15 cellular contexts compared by ENCODE assay signal in the genomic region with DNA sequence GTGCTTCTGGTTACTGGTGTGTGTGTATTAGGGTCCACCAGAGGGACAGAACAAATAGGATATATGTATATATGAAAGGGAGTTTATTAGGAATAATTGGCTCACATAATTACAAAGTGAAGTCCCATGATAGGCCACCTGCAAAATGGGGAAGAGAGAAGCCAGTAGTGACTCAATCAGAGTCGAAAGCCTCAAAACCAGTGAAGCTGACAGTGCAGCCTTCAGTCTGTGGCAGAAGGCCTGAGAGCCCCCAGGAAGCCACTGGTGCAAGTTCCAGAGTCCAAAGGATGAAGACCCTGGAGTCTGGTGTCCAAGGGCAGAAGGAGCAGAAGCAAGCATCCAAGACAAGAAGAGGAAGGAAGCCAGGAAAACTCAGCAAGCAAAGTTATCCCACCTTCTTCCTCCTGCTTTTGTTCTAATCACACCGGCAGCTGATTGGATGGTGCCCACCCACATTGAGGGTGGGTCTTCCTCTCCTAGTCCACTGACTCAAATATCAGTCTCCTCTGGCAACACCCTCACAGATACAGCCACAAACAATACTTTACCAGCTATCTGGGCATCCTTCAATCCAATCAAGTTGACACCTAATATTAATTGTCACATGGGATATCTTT. TPM values are rescaled to one million over a fixed set of nuclear protein-coding genes. Genes with fewer than 3 reads are reported as not detected.
DNase-seq lines count a peak whose midpoint lies in the region; ATAC-seq, FAIRE-seq and TF ChIP-seq lines count a peak whose summit lies in the region.
"Had no signal": no experiment of that assay in that cellular context is flagged by ENCODE, and none has a peak within 500 bp of the region (broad histone marks: within the 10 kb centered on the region; RNA-seq: fewer than 3 reads in every experiment).

No MANE protein-coding gene starts in this region.

- intact Hi-C loops in HepG2 (cut with micrococcal nuclease; ENCODE audit: unreplicated experiment) (no loop called here), CD14-positive monocyte (cut with micrococcal nuclease) (no loop called here), transverse colon (cut with DNase I; ENCODE audit: low total_unique reads) (no loop called here)

- no peaks in the 10 kb centered on the region for H3K36me3 Mint-ChIP-seq in CD14-positive monocyte
- H3K36me3 Mint-ChIP-seq: activated naive CD4-positive, alpha-beta T cell treated with anti-CD3 and anti-CD28 coated beads, Interleukin-2, amount 10 ng/mL, durations not matched to agents 7 days and 5 days had no signal

- H3K4me3 ChIP-seq in HepG2 (replicated peaks in 1 of 3; ENCODE audit: insufficient read depth in 1 of 3, low read depth in 2 of 3, low read length in 3 of 3) (no peak overlapping the region), transverse colon (no peak overlapping the region)
- H3K4me3 ChIP-seq: coronary artery, heart left ventricle had no signal

- BruUV-seq in HepG2 (replicated peaks; lab: Mats Ljungman, UMichigan), result no TSS peak

- H3K27ac Mint-ChIP-seq in CD14-positive monocyte, result peak overlapping the region in 1 of 7 donors; percentile 37
- H3K27ac Mint-ChIP-seq: activated naive CD4-positive, alpha-beta T cell treated with anti-CD3 and anti-CD28 coated beads, Interleukin-2, amount 10 ng/mL, durations not matched to agents 7 days and 5 days had no signal

- peaks cover 0 to 2% (median 0%) of the 10 kb centered on the region in 7 donors for H3K9me3 Mint-ChIP-seq in CD14-positive monocyte
- H3K9me3 Mint-ChIP-seq: activated naive CD4-positive, alpha-beta T cell treated with anti-CD3 and anti-CD28 coated beads, Interleukin-2, amount 10 ng/mL, durations not matched to agents 7 days and 5 days had no signal

- TF ChIP-seq EP300 in HepG2 (IDR thresholded peaks at IDR 0.05; ENCODE audit: low read depth in 2 of 2, low read length in 2 of 2) (no peak), HepG2 (CRISPR knock-in tag; IDR thresholded peaks at IDR 0.05; ENCODE audit: borderline replicate concordance) (no peak), transverse colon (IDR thresholded peaks at IDR 0.05; ENCODE audit: low read depth) (no peak)

- no peak for DNase-seq in 8988T
- no peak for DNase-seq in HepG2 (ENCODE audit: low spot score)
- no peak for DNase-seq in CD14-positive monocyte (ENCODE audit: low spot score)
- no peak for DNase-seq in transverse colon
- DNase-seq: activated naive CD4-positive, alpha-beta T cell treated with anti-CD3 and anti-CD28 coated beads, Interleukin-2, amount 10 ng/mL, durations not matched to agents 7 days and 5 days; heart left ventricle; NCI-H1694; WERI-Rb-1 had no signal

- H3K27ac ChIP-seq in HepG2 (ENCODE audit: extremely low read length, insufficient read depth, low read length) (no peak overlapping the region), transverse colon (no peak overlapping the region)
- H3K27ac ChIP-seq: coronary artery, heart left ventricle, WERI-Rb-1 had no signal

- ATAC-seq in GM18499 (IDR thresholded peaks at IDR 0.05; ENCODE audit: insufficient read depth, unreplicated experiment) (peak; percentile 69), GM19467 (IDR thresholded peaks at IDR 0.05; ENCODE audit: unreplicated experiment) (peak; percentile 54), HG02938 (IDR thresholded peaks at IDR 0.05; ENCODE audit: unreplicated experiment) (peak; percentile 80), HG03575 (IDR thresholded peaks at IDR 0.05; ENCODE audit: extremely low read depth, insufficient number of reproducible peaks, low FRiP score, unreplicated experiment) (peak; percentile 66), HepG2 (no peak)
- ATAC-seq: heart left ventricle, sciatic nerve had no signal

- CTCF ChIA-PET in HepG2 (lab: Yijun Ruan, JAX; ENCODE audit: low intra/inter-chr PET ratio, low total read pairs), result no interaction called here

- in situ Hi-C loops in HepG2 (cut with HindIII; ENCODE audit: extremely low pct_ligation_motif_present, low pct_unique_long_range_greater_than_20kb) (no loop called here), transverse colon (cut with MboI; ENCODE audit: low pct_ligation_motif_present in 1 of 4, low pct_unique_long_range_greater_than_20kb in 1 of 4, low sequenced_read_pairs in 3 of 4) (no loop called here)

- H4K20me1 ChIP-seq in HepG2 (ENCODE audit: insufficient read depth, low read length), result no peaks in the 10 kb centered on the region

- H3K4me1 ChIP-seq in HepG2 (ENCODE audit: insufficient read depth, low read length) (no peaks in the 10 kb centered on the region), transverse colon (no peaks in the 10 kb centered on the region)

- TF ChIP-seq POLR2A in HepG2 (IDR thresholded peaks at IDR 0.05; ENCODE audit: insufficient read depth in 1 of 2, low read depth in 2 of 2, low read length in 2 of 2) (no peak), transverse colon (IDR thresholded peaks at IDR 0.05) (no peak)

- H3K36me3 ChIP-seq in HepG2 (replicated peaks in 1 of 2; ENCODE audit: control insufficient read depth in 1 of 2, insufficient read depth in 2 of 2, low read length in 2 of 2), result no peaks in the 10 kb centered on the region
- no peaks in the 10 kb centered on the region for H3K36me3 ChIP-seq in transverse colon
- H3K36me3 ChIP-seq: heart left ventricle, WERI-Rb-1 had no signal

- H3K4me3 Mint-ChIP-seq in CD14-positive monocyte, result no peak overlapping the region
- H3K4me3 Mint-ChIP-seq: activated naive CD4-positive, alpha-beta T cell treated with anti-CD3 and anti-CD28 coated beads, Interleukin-2, amount 10 ng/mL, durations not matched to agents 7 days and 5 days had no signal

- no peak overlapping the region for H2AFZ ChIP-seq in HepG2 (ENCODE audit: low read length)

- WGBS in HepG2 (ENCODE audit: low lambda C conversion rate), result 22% methylated on average over 2 of the region's 2 CpGs
- WGBS in transverse colon (ENCODE audit: low coverage in 1 of 2), 2 donors, result 60 to 82% methylated on average over 2 of the region's 2 CpGs

- H3K79me2 ChIP-seq in HepG2 (ENCODE audit: insufficient read depth, low read length), result no peaks in the 10 kb centered on the region

- no peak for TF ChIP-seq RAD21 in HepG2 (CRISPR knock-in tag; IDR thresholded peaks at IDR 0.05)

- FAIRE-seq in HepG2 (lab: Jason Lieb, UNC), result no peak

- TF ChIP-seq CTCF in HepG2 (CRISPR knock-in tag; IDR thresholded peaks at IDR 0.05) (no peak), CD14-positive monocyte (IDR thresholded peaks at IDR 0.05) (no peak), transverse colon (IDR thresholded peaks at IDR 0.05) (no peak)

- no peaks in the 10 kb centered on the region for H3K27me3 Mint-ChIP-seq in CD14-positive monocyte (ENCODE audit: low read depth in 3 of 3)
- H3K27me3 Mint-ChIP-seq: activated naive CD4-positive, alpha-beta T cell treated with anti-CD3 and anti-CD28 coated beads, Interleukin-2, amount 10 ng/mL, durations not matched to agents 7 days and 5 days had no signal

- H3K9me3 ChIP-seq in HepG2 (ENCODE audit: low read length) (no peaks in the 10 kb centered on the region), transverse colon (no peaks in the 10 kb centered on the region)
- H3K9me3 ChIP-seq: heart left ventricle had no signal

- peaks cover 22% of the 10 kb centered on the region for H3K4me1 Mint-ChIP-seq in CD14-positive monocyte
- H3K4me1 Mint-ChIP-seq: activated naive CD4-positive, alpha-beta T cell treated with anti-CD3 and anti-CD28 coated beads, Interleukin-2, amount 10 ng/mL, durations not matched to agents 7 days and 5 days had no signal

- no peak overlapping the region for H3K4me2 ChIP-seq in HepG2 (ENCODE audit: low read depth, low read length)

- POLR2A ChIA-PET in HepG2 (lab: Yijun Ruan, JAX), result no interaction called here

- no peak overlapping the region for H3K9ac ChIP-seq in HepG2 (ENCODE audit: insufficient read depth, low read depth, low read length)

- H3K27me3 ChIP-seq in HepG2 (ENCODE audit: control insufficient read depth in 1 of 2, insufficient read depth in 2 of 2, low read length in 2 of 2) (no peaks in the 10 kb centered on the region), transverse colon (no peaks in the 10 kb centered on the region)
- H3K27me3 ChIP-seq: heart left ventricle had no signal

TF ChIP-seq in HepG2, 621 proteins besides CTCF, POLR2A, EP300 and RAD21:
- TF ChIP-seq ZNF737 (CRISPR knock-in tag; IDR thresholded peaks at IDR 0.05; ENCODE audit: borderline replicate concordance), result no peak
- TF ChIP-seq, protein P1, sequence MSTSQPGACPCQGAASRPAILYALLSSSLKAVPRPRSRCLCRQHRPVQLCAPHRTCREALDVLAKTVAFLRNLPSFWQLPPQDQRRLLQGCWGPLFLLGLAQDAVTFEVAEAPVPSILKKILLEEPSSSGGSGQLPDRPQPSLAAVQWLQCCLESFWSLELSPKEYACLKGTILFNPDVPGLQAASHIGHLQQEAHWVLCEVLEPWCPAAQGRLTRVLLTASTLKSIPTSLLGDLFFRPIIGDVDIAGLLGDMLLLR (CRISPR knock-in tag; IDR thresholded peaks at IDR 0.05), result no peak
- TF ChIP-seq ATRX (CRISPR knock-in tag; IDR thresholded peaks at IDR 0.05; ENCODE audit: borderline replicate concordance), result no peak
TF ChIP-seq in HepG2: peak in this region for 0.

RNA-seq across cellular contexts. Expression of a gene that starts 21.7 kb away (rescaled TPM):
- not detected in 2 replicates for total RNA-seq in HepG2 (2016; rRNA removed; fragmentation: Illumina TruSeq; extraction: Trizol)
- not detected in 2 replicates for total RNA-seq in HepG2 (2016; cell fraction: cytosol; rRNA removed; fragmentation: Illumina TruSeq; extraction: Trizol; ENCODE audit: low read depth)
- not detected in 2 replicates for total RNA-seq in HepG2 (2016; cell fraction: insoluble cytoplasmic fraction; rRNA removed; fragmentation: Illumina TruSeq; extraction: Trizol)
- total RNA-seq in HepG2 (2016; cell fraction: membrane; rRNA removed; fragmentation: Illumina TruSeq; extraction: Trizol), result not detected in 2 replicates
- not detected in 2 replicates for total RNA-seq in HepG2 (2016; cell fraction: nucleus; rRNA removed; fragmentation: Illumina TruSeq; extraction: Trizol)
- not detected in 2 replicates for polyA plus RNA-seq in HepG2 (2011; rRNA removed)
- polyA plus RNA-seq in HepG2 (2011; cell fraction: cytosol; rRNA removed), result not detected in 2 replicates
- 0.07 TPM in 1 of 2 replicates, not detected in the other for polyA plus RNA-seq in HepG2 (2011; cell fraction: nucleus; rRNA removed)
- not detected in 2 replicates for polyA plus RNA-seq in HepG2 (2012)
- polyA plus RNA-seq in HepG2 (2016; cell fraction: cytosol; fragmentation: Illumina TruSeq; extraction: Trizol; ENCODE audit: low read depth), result not detected in 2 replicates
- polyA plus RNA-seq in HepG2 (2016; cell fraction: insoluble cytoplasmic fraction; fragmentation: Illumina TruSeq; extraction: Trizol; ENCODE audit: low read depth), result not detected in 2 replicates
- not detected in 2 replicates for polyA plus RNA-seq in HepG2 (2016; cell fraction: membrane; fragmentation: Illumina TruSeq; extraction: Trizol; ENCODE audit: low read depth)
- not detected in 2 replicates for polyA plus RNA-seq in HepG2 (2016; cell fraction: nucleus; fragmentation: Illumina TruSeq; extraction: Trizol; ENCODE audit: insufficient read depth, low read depth)
- not detected in 2 replicates for polyA minus RNA-seq in HepG2 (2011; rRNA and poly(A)+ RNA removed; ENCODE audit: low replicate concordance)
- not detected in 2 replicates for polyA minus RNA-seq in HepG2 (2011; cell fraction: cytosol; rRNA and poly(A)+ RNA removed)
- not detected in 2 replicates for polyA minus RNA-seq in HepG2 (2011; cell fraction: nucleus; rRNA and poly(A)+ RNA removed)
- not detected for polyA plus RNA-seq in CD14-positive monocyte
- under 1 TPM in 2 of 4 donors, not detected in 2; 0.32 to 0.96 TPM for total RNA-seq in transverse colon
- total RNA-seq: RPMI7951 had no signal
